In genomic region chr7:101165075-101165957, GRCh38 we compare ENCODE assay signal across 8 cellular contexts. TPM values are rescaled to one million over a fixed set of nuclear protein-coding genes. Genes with fewer than 3 reads are reported as not detected.
DNase-seq lines count a peak whose midpoint lies in the region; ATAC-seq lines count a peak whose summit lies in the region.

VGF (minus strand) TSS chr7:101165569; CDS start chr7:101164843, 726 bp downstream.

- DNase-seq in ACHN (peak; percentile 99), NCI-H510A treated with DMSO at 0.1 percent for 48 hours (lab: John Stamatoyannopoulos, UW) (peak; percentile 69), cerebellum (ENCODE audit: low spot score) (peak; percentile 98), kidney tubule cell (ENCODE audit: low spot score) (peak; percentile 95)
- DNase-seq in activated CD4-positive, alpha-beta T cell treated with anti-CD3 and anti-CD28 coated beads for 24 hours (ENCODE audit: low read depth in 2 of 2): peak; percentile 86 to 89
- peak; percentile 91 to 95 for DNase-seq in stimulated activated CD4-positive, alpha-beta T cell treated with anti-CD3 and anti-CD28 coated beads, Interleukin-2, amount 100 ng/mL, for 24 hours

- in situ Hi-C loops in ACHN (cut with HindIII; ENCODE audit: low pct_ligation_motif_present, low pct_unique_long_range_greater_than_20kb, low sequenced_read_pairs): no loop called here

- peak; percentile 70 for ATAC-seq in GM19025 (IDR thresholded peaks at IDR 0.05; ENCODE audit: low read depth, unreplicated experiment)
- peak; percentile 55 for ATAC-seq in HG03442 (IDR thresholded peaks at IDR 0.05; ENCODE audit: unreplicated experiment)

RNA-seq across cellular contexts. Expression of gene VGF, which starts in this region (rescaled TPM):
- 21.2 TPM for total RNA-seq in cerebellum

Comparison
In these comparisons a context has a peak if more than half of its experiments do, and no peak if none do; other contexts are left out.
1. Peak in every context shown above with its lines: DNase-seq and ATAC-seq.